In the genomic region with DNA sequence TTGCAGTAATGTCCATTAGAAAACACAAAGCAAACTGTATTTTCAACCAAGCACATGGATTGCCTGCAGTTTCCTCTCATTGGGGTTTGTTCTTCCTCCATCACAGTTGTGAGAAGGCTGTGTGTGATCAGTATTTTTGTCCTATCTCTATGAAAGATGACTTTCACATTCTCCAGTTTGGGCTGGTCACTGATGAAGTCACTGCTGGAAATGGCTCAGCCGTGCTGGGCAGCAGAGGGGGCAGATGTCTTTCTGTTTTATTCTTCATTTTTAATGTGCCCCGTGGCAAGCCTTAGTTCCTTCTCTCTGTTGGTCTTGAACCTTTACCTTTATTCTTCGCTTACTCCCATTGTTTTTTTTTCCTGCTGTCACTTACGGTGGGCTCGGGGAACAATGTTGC, we compare ENCODE assay signal across 10 cellular contexts.
DNase-seq lines count a peak whose midpoint lies in the region; ATAC-seq lines count a peak whose summit lies in the region.
"Had no signal": no experiment of that assay in that cellular context is flagged by ENCODE, and none has a peak within 500 bp of the region (broad histone marks: within the 10 kb centered on the region; RNA-seq: fewer than 3 reads in every experiment).

No MANE protein-coding gene starts in this region.

- H3K4me1 Mint-ChIP-seq in T-helper 17 cell, result peaks cover 5% of the 10 kb centered on the region
- H3K4me1 Mint-ChIP-seq: memory B cell had no signal

- no peak overlapping the region for H3K27ac Mint-ChIP-seq in T-helper 17 cell
- H3K27ac Mint-ChIP-seq: memory B cell had no signal

- ATAC-seq in T-helper 17 cell, result no peak
- peak; percentile 46 to 59 for ATAC-seq in left cardiac atrium
- ATAC-seq in HG02852 (IDR thresholded peaks at IDR 0.05; ENCODE audit: unreplicated experiment), result no peak
- ATAC-seq in HG03139 (IDR thresholded peaks at IDR 0.05; ENCODE audit: unreplicated experiment), result no peak

- DNase-seq in GM03348 (ENCODE audit: low spot score) (peak; percentile 32), T-helper 17 cell (no peak), left cardiac atrium (peak; percentile 31), posterior cingulate gyrus (peak in 6 of 10 donors; percentile 4 to 83 (median 31)), HuH-7 (ENCODE audit: low spot score) (no peak)
- no peak for DNase-seq in activated CD4-positive, alpha-beta T cell treated with anti-CD3 and anti-CD28 coated beads, Interleukin-2, amount 50 U/mL, for 4 hours
- DNase-seq: activated CD4-positive, alpha-beta T cell treated with anti-CD3 and anti-CD28 coated beads for 4 hours had no signal

- H3K4me3 Mint-ChIP-seq in T-helper 17 cell, result peak overlapping the region; percentile 43
- H3K4me3 Mint-ChIP-seq: memory B cell had no signal

- peaks cover 6% of the 10 kb centered on the region for H3K27me3 Mint-ChIP-seq in T-helper 17 cell

- no peaks in the 10 kb centered on the region for H3K36me3 Mint-ChIP-seq in T-helper 17 cell (ENCODE audit: low read depth)
- H3K36me3 Mint-ChIP-seq: memory B cell had no signal

- intact Hi-C loops in left cardiac atrium (cut with DNase I) (no loop called here), posterior cingulate gyrus (cut with DNase I) (loop anchor here (5.0 kb wide), 1 partner anchor 116 kb away; no protein-coding TSS in a partner anchor)

- H3K9me3 ChIP-seq in T-helper 17 cell (ENCODE audit: control insufficient read depth, low read length, poor library complexity, severe bottlenecking), result no peaks in the 10 kb centered on the region

Comparison
In these comparisons a context has a peak if more than half of its experiments do, and no peak if none do; other contexts are left out.
1. DNase-seq: peak in GM03348 (single experiment), left cardiac atrium (single experiment) and posterior cingulate gyrus (6 of 10); none in T-helper 17 cell (0 of 3), HuH-7 (single experiment) and activated CD4-positive, alpha-beta T cell treated with anti-CD3 and anti-CD28 coated beads, Interleukin-2, amount 50 U/mL, for 4 hours (0 of 2).
2. ATAC-seq: peak in left cardiac atrium (2 of 2); none in T-helper 17 cell (single experiment), HG02852 (single experiment) and HG03139 (single experiment).